In genomic region chr7:155490697-155491628, GRCh38 we compare ENCODE assay signal across 9 cellular contexts. TPM values are rescaled to one million over a fixed set of nuclear protein-coding genes. Genes with fewer than 3 reads are reported as not detected.
DNase-seq lines count a peak whose midpoint lies in the region; ATAC-seq, FAIRE-seq and TF ChIP-seq lines count a peak whose summit lies in the region.
"Had no signal": no experiment of that assay in that cellular context is flagged by ENCODE, and none has a peak within 500 bp of the region (broad histone marks: within the 10 kb centered on the region; RNA-seq: fewer than 3 reads in every experiment).

No MANE protein-coding gene starts in this region.

- no peak for FAIRE-seq in HTR-8/SVneo (lab: Jason Lieb, UNC)
- FAIRE-seq: G401.6 had no signal

- TF ChIP-seq POLR2A in heart left ventricle (IDR thresholded peaks at IDR 0.05): no peak

- DNase-seq in activated naive CD4-positive, alpha-beta T cell treated with anti-CD3 and anti-CD28 coated beads for 36 hours: peak; percentile 55
- DNase-seq in activated naive CD4-positive, alpha-beta T cell (lab: John Stamatoyannopoulos, UW): no peak
- DNase-seq in heart left ventricle: peak; percentile 37 to 80 (median 68)
- DNase-seq in progenitor cell of endocrine pancreas (ENCODE audit: low spot score, unreplicated experiment): no peak
- DNase-seq in DMS 273 treated with DMSO at 0.1 percent for 48 hours (lab: John Stamatoyannopoulos, UW): no peak
- DNase-seq in HTR-8/SVneo (ENCODE audit: insufficient read length, low spot score): no peak

- TF ChIP-seq CTCF in VCaP (conservative IDR thresholded peaks at IDR 0.05) (no peak), heart left ventricle (IDR thresholded peaks at IDR 0.05) (no peak), progenitor cell of endocrine pancreas (IDR thresholded peaks at IDR 0.05; ENCODE audit: unreplicated experiment) (no peak)

- peaks cover 0 to 21% (median 6%) of the 10 kb centered on the region in 12 donors for H3K4me1 ChIP-seq in heart left ventricle

- H3K27me3 Mint-ChIP-seq in activated naive CD4-positive, alpha-beta T cell treated with anti-CD3 and anti-CD28 coated beads for 36 hours (ENCODE audit: low read depth): peaks cover 34% of the 10 kb centered on the region
- peaks cover 84% of the 10 kb centered on the region for H3K27me3 Mint-ChIP-seq in progenitor cell of endocrine pancreas

- no peaks in the 10 kb centered on the region for H3K9me3 ChIP-seq in heart left ventricle

- peaks cover 0 to 90% (median 26%) of the 10 kb centered on the region in 9 donors for H3K27me3 ChIP-seq in heart left ventricle

- CTCF ChIA-PET in activated naive CD4-positive, alpha-beta T cell treated with anti-CD3 and anti-CD28 coated beads for 36 hours (lab: Charles Lee): interaction anchor here (0.6 kb wide), 1 partner anchor 77 kb away, joined by 3 read pairs; no protein-coding TSS in a partner anchor

- peaks cover 2% of the 10 kb centered on the region for H3K36me3 Mint-ChIP-seq in activated naive CD4-positive, alpha-beta T cell treated with anti-CD3 and anti-CD28 coated beads for 36 hours (ENCODE audit: low read depth)
- H3K36me3 Mint-ChIP-seq in progenitor cell of endocrine pancreas (ENCODE audit: insufficient read depth): peaks cover 2% of the 10 kb centered on the region

- peak overlapping the region; percentile 24; the same call in 1 of the 2 replicates for H3K27ac ChIP-seq in VCaP
- peak overlapping the region in 8 of 12 donors; percentile 17 to 63 (median 30) for H3K27ac ChIP-seq in heart left ventricle

- H3K4me3 ChIP-seq in heart left ventricle: peak overlapping the region; percentile 10 to 57 (median 42)

- intact Hi-C loops in activated naive CD4-positive, alpha-beta T cell treated with anti-CD3 and anti-CD28 coated beads for 36 hours (cut with micrococcal nuclease): no loop called here
- intact Hi-C loops in heart left ventricle (cut with DNase I): no loop called here

- H3K36me3 ChIP-seq in heart left ventricle: no peaks in the 10 kb centered on the region

- WGBS in heart left ventricle, 4 donors: 18 to 41% (median 26%) methylated on average over 47 of the region's 47 CpGs

- ATAC-seq in HG02938 (IDR thresholded peaks at IDR 0.05; ENCODE audit: unreplicated experiment) (peak; percentile 84), heart left ventricle (peak; percentile 53 to 91 (median 88))

- H3K27ac Mint-ChIP-seq in activated naive CD4-positive, alpha-beta T cell treated with anti-CD3 and anti-CD28 coated beads for 36 hours: no peak overlapping the region
- peak overlapping the region; percentile 15 for H3K27ac Mint-ChIP-seq in progenitor cell of endocrine pancreas

- peak overlapping the region; percentile 59 for H3K4me3 Mint-ChIP-seq in activated naive CD4-positive, alpha-beta T cell treated with anti-CD3 and anti-CD28 coated beads for 36 hours
- peak overlapping the region; percentile 42 for H3K4me3 Mint-ChIP-seq in progenitor cell of endocrine pancreas (ENCODE audit: low read depth)

- no peaks in the 10 kb centered on the region for H3K9me3 Mint-ChIP-seq in activated naive CD4-positive, alpha-beta T cell treated with anti-CD3 and anti-CD28 coated beads for 36 hours
- H3K9me3 Mint-ChIP-seq in progenitor cell of endocrine pancreas (ENCODE audit: low read depth): no peaks in the 10 kb centered on the region

- peaks cover 11% of the 10 kb centered on the region for H3K4me1 Mint-ChIP-seq in activated naive CD4-positive, alpha-beta T cell treated with anti-CD3 and anti-CD28 coated beads for 36 hours (ENCODE audit: low read depth)
- H3K4me1 Mint-ChIP-seq in progenitor cell of endocrine pancreas (ENCODE audit: low read depth): peaks cover 3% of the 10 kb centered on the region

RNA-seq across cellular contexts. Expression of gene EN2, which starts 33.0 kb away (rescaled TPM):
- not detected for total RNA-seq in activated naive CD4-positive, alpha-beta T cell treated with anti-CD3 and anti-CD28 coated beads for 36 hours
- total RNA-seq in heart left ventricle: under 1 TPM in 1 of 9 donors, not detected in 8; 0.06 TPM
- polyA plus RNA-seq in heart left ventricle: under 1 TPM in 1 of 2 donors, not detected in 1; 0.08 TPM
- total RNA-seq in progenitor cell of endocrine pancreas: not detected in 2 replicates

RNA-seq across cellular contexts. Expression of gene CNPY1, which starts 55.4 kb away (rescaled TPM):
- not detected for total RNA-seq in activated naive CD4-positive, alpha-beta T cell treated with anti-CD3 and anti-CD28 coated beads for 36 hours
- not detected for total RNA-seq in heart left ventricle
- not detected for polyA plus RNA-seq in heart left ventricle
- total RNA-seq in progenitor cell of endocrine pancreas: not detected in 2 replicates

Comparison
In these comparisons a context has a peak if more than half of its experiments do, and no peak if none do; other contexts are left out.
1. DNase-seq: peak in activated naive CD4-positive, alpha-beta T cell treated with anti-CD3 and anti-CD28 coated beads for 36 hours (single experiment) and heart left ventricle (5 of 5); none in activated naive CD4-positive, alpha-beta T cell (0 of 4), progenitor cell of endocrine pancreas (single experiment), DMS 273 treated with DMSO at 0.1 percent for 48 hours (single experiment) and HTR-8/SVneo (single experiment).